ENCODE assay signal across 12 cellular contexts in genomic region chr2:224666951-224667553, GRCh38. TPM values are rescaled to one million over a fixed set of nuclear protein-coding genes. Genes with fewer than 3 reads are reported as not detected.
DNase-seq lines count a peak whose midpoint lies in the region; ATAC-seq, FAIRE-seq and TF ChIP-seq lines count a peak whose summit lies in the region.
"Had no signal": no experiment of that assay in that cellular context is flagged by ENCODE, and none has a peak within 500 bp of the region (broad histone marks: within the 10 kb centered on the region; RNA-seq: fewer than 3 reads in every experiment).

No MANE protein-coding gene starts in this region.

- TF ChIP-seq POLR2A in GM12891 (IDR thresholded peaks at IDR 0.05; ENCODE audit: low read depth, low read length): no peak

- no peaks in the 10 kb centered on the region for H3K27me3 ChIP-seq in aorta (ENCODE audit: control insufficient read depth in 1 of 2, insufficient read depth in 2 of 2, low read length in 1 of 2)

- DNase-seq in GM12891 (ENCODE audit: insufficient read length, low spot score): peak; percentile 17
- no peak for DNase-seq in inferior parietal cortex (ENCODE audit: extremely low spot score)
- no peak for DNase-seq in activated CD8-positive, alpha-beta memory T cell treated with anti-CD3 and anti-CD28 coated beads, Interleukin-2, amount 50 U/mL, for 4 hours
- no peak for DNase-seq in aorta
- no peak for DNase-seq in activated CD4-positive, alpha-beta T cell treated with anti-CD3 and anti-CD28 coated beads, Interleukin-2, amount 50 U/mL, for 48 hours
- DNase-seq: activated T-cell treated with anti-CD3 and anti-CD28 coated beads, Interleukin-2, amount 50 U/mL, for 72 hours; foreskin melanocyte; NCI-H524 treated with DMSO at 0.1 percent for 48 hours; T-helper 17 cell had no signal

- peak; percentile 90 for FAIRE-seq in GM12891 (lab: Jason Lieb, UNC)

- no peaks in the 10 kb centered on the region for H3K4me1 ChIP-seq in aorta (ENCODE audit: control insufficient read depth in 1 of 2, insufficient read depth in 2 of 2, low read length in 2 of 2)

- no peak overlapping the region for H3K27ac ChIP-seq in aorta (ENCODE audit: low read depth in 1 of 2, low read length in 2 of 2)

- H3K9me3 ChIP-seq in aorta (ENCODE audit: control insufficient read depth, low read length): peaks cover 2% of the 10 kb centered on the region

- H3K36me3 ChIP-seq in aorta (ENCODE audit: control insufficient read depth in 1 of 2, insufficient read depth in 2 of 2, low read length in 1 of 2): no peaks in the 10 kb centered on the region

- H3K4me3 ChIP-seq in aorta (ENCODE audit: low read length in 2 of 2): no peak overlapping the region

- ATAC-seq in GM19395 (IDR thresholded peaks at IDR 0.05; ENCODE audit: unreplicated experiment) (peak; percentile 98), HG02852 (IDR thresholded peaks at IDR 0.05; ENCODE audit: unreplicated experiment) (peak; percentile 99), HG03565 (IDR thresholded peaks at IDR 0.05; ENCODE audit: unreplicated experiment) (peak; percentile 96), aorta (ENCODE audit: low FRiP score) (no peak)
- ATAC-seq: T-helper 17 cell had no signal

- intact Hi-C loops in aorta (cut with DNase I): no loop called here

- WGBS in aorta, 2 donors: 61 to 64% methylated on average over 2 of the region's 2 CpGs

TF ChIP-seq in GM12891, 5 proteins besides CTCF, POLR2A, EP300 and RAD21:
- peak; percentile 80 for TF ChIP-seq PAX5 (IDR thresholded peaks at IDR 0.05; ENCODE audit: insufficient read depth, low read length, severe bottlenecking)
- TF ChIP-seq POLR2AphosphoS5 (IDR thresholded peaks at IDR 0.05; ENCODE audit: low read depth, low read length): no peak
- no peak for TF ChIP-seq TAF1 (IDR thresholded peaks at IDR 0.05; ENCODE audit: low read depth, low read length)
- TF ChIP-seq SPI1 (IDR thresholded peaks at IDR 0.05; ENCODE audit: low read depth, low read length): peak; percentile 84
- peak; percentile 84 for TF ChIP-seq POU2F2 (IDR thresholded peaks at IDR 0.05; ENCODE audit: low read depth, low read length)

RNA-seq across cellular contexts. Expression of gene CCDC195, which starts 49.1 kb away (rescaled TPM):
- polyA plus RNA-seq in GM12891 (2012; ENCODE audit: low read depth, missing spikeins): not detected
- not detected for total RNA-seq in aorta
- polyA plus RNA-seq in aorta: not detected
- total RNA-seq: activated T-cell treated with anti-CD3 and anti-CD28 coated beads, Interleukin-2, amount 50 U/mL, for 72 hours; T-helper 17 cell had no signal
